In the genomic region with DNA sequence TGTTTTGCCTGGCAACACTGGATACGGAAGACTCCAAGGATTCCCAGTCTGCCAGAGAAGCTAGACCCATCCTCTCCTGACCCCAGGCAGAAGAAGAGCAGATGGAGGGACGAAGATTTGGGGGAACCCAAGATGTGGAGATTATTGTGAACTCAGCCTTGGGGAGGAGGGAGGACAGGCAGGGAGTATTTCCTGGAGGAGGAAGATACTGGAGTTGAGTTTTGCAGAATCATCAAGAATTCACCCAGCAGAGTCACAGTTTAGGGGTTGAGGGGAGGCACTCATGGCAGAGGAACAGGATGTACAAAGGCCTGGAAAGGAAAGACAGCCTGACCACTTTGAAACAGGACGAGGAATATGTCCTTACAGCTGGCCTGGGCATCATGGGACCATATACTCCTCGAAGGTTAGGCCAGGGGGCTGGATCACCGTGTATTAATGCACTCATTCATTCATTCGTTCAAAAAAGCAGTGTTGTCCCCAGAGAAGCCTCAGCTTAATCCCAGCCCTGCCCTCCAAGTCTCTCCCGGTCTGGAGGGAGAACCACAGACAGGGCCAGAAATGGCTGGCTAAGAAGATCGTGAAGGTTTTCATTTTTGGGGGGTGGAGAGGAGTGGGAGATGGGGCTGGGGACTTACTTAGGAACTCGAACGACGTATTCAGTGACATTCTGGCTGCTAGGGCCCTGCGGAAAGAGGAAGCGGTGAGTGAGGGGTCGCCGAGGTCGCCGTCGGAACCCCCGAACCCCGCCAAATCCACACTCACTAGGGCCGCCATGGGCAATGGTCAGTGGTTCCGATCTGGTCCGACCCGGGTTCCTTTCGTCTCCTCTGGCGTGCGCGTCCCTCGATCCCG, we compare ENCODE assay signal across 8 cellular contexts. TPM values are rescaled to one million over a fixed set of nuclear protein-coding genes. Genes with fewer than 3 reads are reported as not detected.
DNase-seq lines count a peak whose midpoint lies in the region; ATAC-seq and TF ChIP-seq lines count a peak whose summit lies in the region.

No MANE protein-coding gene starts in this region.

- H3K4me3 ChIP-seq in rectal smooth muscle tissue (ENCODE audit: low read length): peak overlapping the region; percentile 91

- peaks cover 12% of the 10 kb centered on the region for H3K4me1 ChIP-seq in rectal smooth muscle tissue (ENCODE audit: control insufficient read depth, insufficient read depth, low read length)

- H3K27me3 ChIP-seq in rectal smooth muscle tissue (ENCODE audit: control insufficient read depth, insufficient read depth, low read length): no peaks in the 10 kb centered on the region

- peaks cover 11% of the 10 kb centered on the region for H3K36me3 ChIP-seq in rectal smooth muscle tissue (ENCODE audit: control insufficient read depth, insufficient read depth, low read length)

- no peak for TF ChIP-seq CTCF in RWPE1 (conservative IDR thresholded peaks at IDR 0.05; ENCODE audit: low read depth)

- TF ChIP-seq POLR2A in GM18505 (IDR thresholded peaks at IDR 0.05; ENCODE audit: borderline replicate concordance, extremely low read depth, insufficient read depth, insufficient read length): no peak

- ATAC-seq in GM18907 (IDR thresholded peaks at IDR 0.05; ENCODE audit: unreplicated experiment) (peak; percentile 7), esophagus mucosa (peak; percentile 2), HG02852 (IDR thresholded peaks at IDR 0.05; ENCODE audit: unreplicated experiment) (no peak), HG02759 (IDR thresholded peaks at IDR 0.05; ENCODE audit: unreplicated experiment) (no peak), GM18505 (IDR thresholded peaks at IDR 0.05; ENCODE audit: unreplicated experiment) (no peak), GM19023 (IDR thresholded peaks at IDR 0.05; ENCODE audit: unreplicated experiment) (no peak)

- peak overlapping the region; percentile 78 for H3K9ac ChIP-seq in rectal smooth muscle tissue (ENCODE audit: low read length)

- POLR2A ChIA-PET in RWPE1 (lab: Yijun Ruan, JAX; ENCODE audit: low non-redundant PET): no interaction called here

- no peak for DNase-seq in RWPE1 (ENCODE audit: low spot score)

- CTCF ChIA-PET in RWPE1 (lab: Yijun Ruan, JAX): interaction anchor here (0.6 to 0.7 kb wide), 3 partner anchors 13 to 599 kb away, joined by 3 read pairs; no protein-coding TSS in a partner anchor

- H3K27ac ChIP-seq in RWPE1 (peak overlapping the region; percentile 88), rectal smooth muscle tissue (ENCODE audit: low read depth, low read length) (peak overlapping the region; percentile 100)

RNA-seq across cellular contexts. Expression of gene GTF2F1, which starts 0.5 kb away (rescaled TPM):
- total RNA-seq in esophagus mucosa: 32.6 TPM

RNA-seq across cellular contexts. Expression of gene PSPN, which starts 16.7 kb away (rescaled TPM):
- 1.5 TPM for total RNA-seq in esophagus mucosa

RNA-seq across cellular contexts. Expression of gene ALKBH7, which starts 19.9 kb away (rescaled TPM):
- total RNA-seq in esophagus mucosa: 74.8 TPM

RNA-seq across cellular contexts. Expression of gene CLPP, which starts 31.1 kb away (rescaled TPM):
- total RNA-seq in esophagus mucosa: 65.4 TPM

RNA-seq across cellular contexts. Expression of gene KHSRP, which starts 32.2 kb away (rescaled TPM):
- 148 TPM for total RNA-seq in esophagus mucosa

Comparison
In these comparisons a context has a peak if more than half of its experiments do, and no peak if none do; other contexts are left out.
1. ATAC-seq: peak in GM18907 (single experiment) and esophagus mucosa (single experiment); none in HG02852 (single experiment), HG02759 (single experiment), GM18505 (single experiment) and GM19023 (single experiment).